Comparison of ENCODE assay signal across 29 cellular contexts in genomic region chr21:14972678-14973077, GRCh38.
"Had no signal": no experiment of that assay in that cellular context is flagged by ENCODE, and none has a peak within 500 bp of the region (broad histone marks: within the 10 kb centered on the region; RNA-seq: fewer than 3 reads in every experiment).

No MANE protein-coding gene starts in this region.

- H3K9me3 Mint-ChIP-seq: stimulated activated effector memory CD8-positive, alpha-beta T cell treated with anti-CD3 and anti-CD28 coated beads, Interleukin-12 subunit alpha, Interleukin-12 subunit beta, amount 100 ng/mL, for 72 hours; stimulated activated memory B cell treated with anti-CD40 and anti-IgM and Interleukin-4, amounts not matched to agents 10 μg/mL and 1 μg/mL and 100 μg/mL, for 72 hours; stimulated activated naive B cell treated with anti-CD40 and anti-IgM and Interleukin-4, amounts not matched to agents 10 μg/mL and 1 μg/mL and 100 μg/mL, for 72 hours; stimulated activated naive CD8-positive, alpha-beta T cell treated with anti-CD3 and anti-CD28 coated beads, Interleukin-15, amount 100 ng/mL, for 72 hours; stimulated activated naive CD8-positive, alpha-beta T cell treated with anti-CD3 and anti-CD28 coated beads, Interleukin-15, Interleukin-2, amounts not matched to agents 100 ng/mL and 50 ng/mL, for 24 hours; type B pancreatic cell had no signal

- ATAC-seq: stimulated activated effector memory CD8-positive, alpha-beta T cell treated with anti-CD3 and anti-CD28 coated beads, Interleukin-12 subunit alpha, Interleukin-12 subunit beta, amount 100 ng/mL, for 72 hours; stimulated activated memory B cell treated with anti-CD40 and anti-IgM and Interleukin-4, amounts not matched to agents 10 μg/mL and 1 μg/mL and 100 μg/mL, for 72 hours; stimulated activated naive B cell treated with anti-CD40 and anti-IgM and Interleukin-4, amounts not matched to agents 10 μg/mL and 1 μg/mL and 100 μg/mL, for 72 hours; stimulated activated naive CD8-positive, alpha-beta T cell treated with anti-CD3 and anti-CD28 coated beads, Interleukin-15, amount 100 ng/mL, for 72 hours; stimulated activated naive CD8-positive, alpha-beta T cell treated with anti-CD3 and anti-CD28 coated beads, Interleukin-15, Interleukin-2, amounts not matched to agents 100 U/mL and 50 U/mL, for 24 hours; upper lobe of right lung had no signal

- H3K4me3 ChIP-seq: stomach, suprapubic skin, testis, thoracic aorta, thyroid gland, tibial artery, tibial nerve, transverse colon, upper lobe of left lung, upper lobe of right lung, uterus, vagina had no signal

- H3K27ac ChIP-seq: stomach, suprapubic skin, testis, thoracic aorta, thyroid gland, tibial artery, tibial nerve, transverse colon, upper lobe of left lung, upper lobe of right lung, uterus, vagina had no signal

- H3K4me3 Mint-ChIP-seq: stimulated activated effector memory CD8-positive, alpha-beta T cell treated with anti-CD3 and anti-CD28 coated beads, Interleukin-12 subunit alpha, Interleukin-12 subunit beta, amount 100 ng/mL, for 72 hours; stimulated activated memory B cell treated with anti-CD40 and anti-IgM and Interleukin-4, amounts not matched to agents 10 μg/mL and 1 μg/mL and 100 μg/mL, for 72 hours; stimulated activated naive B cell treated with anti-CD40 and anti-IgM and Interleukin-4, amounts not matched to agents 10 μg/mL and 1 μg/mL and 100 μg/mL, for 72 hours; stimulated activated naive CD8-positive, alpha-beta T cell treated with anti-CD3 and anti-CD28 coated beads, Interleukin-15, amount 100 ng/mL, for 72 hours; stimulated activated naive CD8-positive, alpha-beta T cell treated with anti-CD3 and anti-CD28 coated beads, Interleukin-15, Interleukin-2, amounts not matched to agents 100 ng/mL and 50 ng/mL, for 24 hours; type B pancreatic cell had no signal

- H3K9me3 ChIP-seq: stomach, suprapubic skin, testis, thoracic aorta, thyroid gland, tibial artery, tibial nerve, transverse colon, upper lobe of left lung, upper lobe of right lung, uterus, vagina had no signal

- H3K4me1 Mint-ChIP-seq: stimulated activated effector memory CD8-positive, alpha-beta T cell treated with anti-CD3 and anti-CD28 coated beads, Interleukin-12 subunit alpha, Interleukin-12 subunit beta, amount 100 ng/mL, for 72 hours; stimulated activated memory B cell treated with anti-CD40 and anti-IgM and Interleukin-4, amounts not matched to agents 10 μg/mL and 1 μg/mL and 100 μg/mL, for 72 hours; stimulated activated naive B cell treated with anti-CD40 and anti-IgM and Interleukin-4, amounts not matched to agents 10 μg/mL and 1 μg/mL and 100 μg/mL, for 72 hours; stimulated activated naive CD8-positive, alpha-beta T cell treated with anti-CD3 and anti-CD28 coated beads, Interleukin-15, amount 100 ng/mL, for 72 hours had no signal

- H3K4me1 ChIP-seq: suprapubic skin, testis, thyroid gland, transverse colon, upper lobe of right lung, uterus had no signal

- H3K27me3 ChIP-seq: stomach, suprapubic skin, testis, thyroid gland, tibial artery, tibial nerve, transverse colon, upper lobe of left lung, upper lobe of right lung, uterus, vagina had no signal

- DNase-seq: stimulated activated CD4-positive, alpha-beta T cell treated with anti-CD3 and anti-CD28 coated beads, Interleukin-2, amount 100 ng/mL, for 48 hours; stimulated activated CD4-positive, alpha-beta T cell treated with anti-CD3 and anti-CD28 coated beads, Interleukin-4, amount 100 ng/mL, for 1 hour; stimulated activated CD4-positive, alpha-beta T cell treated with anti-CD3 and anti-CD28 coated beads, Interleukin-4, amount 100 ng/mL, for 24 hours; stimulated activated CD4-positive, alpha-beta T cell treated with anti-CD3 and anti-CD28 coated beads, Interleukin-4, amount 100 ng/mL, for 4 hours; stimulated activated CD8-positive, alpha-beta memory T cell treated with anti-CD3 and anti-CD28 coated beads, Interleukin-4, amount 100 ng/mL, for 48 hours; stimulated activated naive B cell treated with anti-CD40 and anti-IgM and Interleukin-4, amounts not matched to agents 10 μg/mL and 1 μg/mL and 100 μg/mL, for 72 hours; stimulated activated naive CD4-positive, alpha-beta T cell; stimulated activated naive CD4-positive, alpha-beta T cell treated with Interleukin-2 at 50 U/mL for 16 hours; stimulated activated naive CD8-positive, alpha-beta T cell treated with anti-CD3 and anti-CD28 coated beads, Interleukin-15, amount 100 ng/mL, for 72 hours; stimulated activated naive CD8-positive, alpha-beta T cell treated with anti-CD3 and anti-CD28 coated beads, Interleukin-15, Interleukin-2, amounts not matched to agents 100 U/mL and 50 U/mL, for 24 hours; stomach; substantia nigra; testis; thyroid gland; tibial artery; transverse colon; trophoblast cell; upper lobe of right lung; uterus had no signal

- H3K36me3 ChIP-seq: uterus had no signal

- H3K27me3 Mint-ChIP-seq: stimulated activated memory B cell treated with anti-CD40 and anti-IgM and Interleukin-4, amounts not matched to agents 10 μg/mL and 1 μg/mL and 100 μg/mL, for 72 hours; stimulated activated naive B cell treated with anti-CD40 and anti-IgM and Interleukin-4, amounts not matched to agents 10 μg/mL and 1 μg/mL and 100 μg/mL, for 72 hours; stimulated activated naive CD8-positive, alpha-beta T cell treated with anti-CD3 and anti-CD28 coated beads, Interleukin-15, amount 100 ng/mL, for 72 hours; stimulated activated naive CD8-positive, alpha-beta T cell treated with anti-CD3 and anti-CD28 coated beads, Interleukin-15, Interleukin-2, amounts not matched to agents 100 ng/mL and 50 ng/mL, for 24 hours; type B pancreatic cell had no signal

- H3K27ac Mint-ChIP-seq: stimulated activated effector memory CD8-positive, alpha-beta T cell treated with anti-CD3 and anti-CD28 coated beads, Interleukin-12 subunit alpha, Interleukin-12 subunit beta, amount 100 ng/mL, for 72 hours; stimulated activated memory B cell treated with anti-CD40 and anti-IgM and Interleukin-4, amounts not matched to agents 10 μg/mL and 1 μg/mL and 100 μg/mL, for 72 hours; stimulated activated naive B cell treated with anti-CD40 and anti-IgM and Interleukin-4, amounts not matched to agents 10 μg/mL and 1 μg/mL and 100 μg/mL, for 72 hours; stimulated activated naive CD8-positive, alpha-beta T cell treated with anti-CD3 and anti-CD28 coated beads, Interleukin-15, Interleukin-2, amounts not matched to agents 100 ng/mL and 50 ng/mL, for 24 hours; type B pancreatic cell had no signal

- FAIRE-seq: urothelium cell line had no signal
